1 cellular context compared by ENCODE assay signal in genomic region chr17:74404218-74404617, GRCh38.
TF ChIP-seq lines count a peak whose summit lies in the region.

No MANE protein-coding gene starts in this region.

TF ChIP-seq in HepG2, 621 proteins besides CTCF, POLR2A, EP300 and RAD21:
- TF ChIP-seq PATZ1 (CRISPR knock-in tag; IDR thresholded peaks at IDR 0.05), result no peak
- TF ChIP-seq ZNF20 (CRISPR knock-in tag; IDR thresholded peaks at IDR 0.05), result no peak
- no peak for TF ChIP-seq KAT7 (CRISPR knock-in tag; IDR thresholded peaks at IDR 0.05; ENCODE audit: borderline replicate concordance)
- no peak for TF ChIP-seq KMT2A (CRISPR knock-in tag; IDR thresholded peaks at IDR 0.05)
- TF ChIP-seq ZFX (CRISPR knock-in tag; IDR thresholded peaks at IDR 0.05; ENCODE audit: low read depth), result no peak
